13 cellular contexts compared by ENCODE assay signal in the genomic region with DNA sequence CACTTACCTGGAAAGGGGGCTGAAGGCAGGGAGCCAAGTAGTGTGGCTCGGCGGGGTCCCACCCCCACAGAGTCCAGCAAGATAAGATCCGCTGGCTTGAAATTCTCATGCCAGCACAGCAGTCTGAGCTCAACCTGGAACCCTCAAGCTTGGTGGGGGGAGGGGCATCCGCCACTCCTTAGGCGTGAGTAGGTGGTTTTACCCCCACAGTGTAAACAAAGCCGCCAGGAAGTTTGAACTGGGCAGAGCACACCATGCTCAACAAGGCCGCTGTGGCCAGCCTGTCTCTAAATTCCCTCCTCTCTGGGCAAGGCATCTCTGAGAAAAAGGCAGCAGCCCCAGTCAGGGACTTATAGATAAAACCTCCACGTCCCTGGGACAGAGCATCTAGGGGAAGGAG.
DNase-seq lines count a peak whose midpoint lies in the region; ATAC-seq and TF ChIP-seq lines count a peak whose summit lies in the region.
"Had no signal": no experiment of that assay in that cellular context is flagged by ENCODE, and none has a peak within 500 bp of the region (broad histone marks: within the 10 kb centered on the region; RNA-seq: fewer than 3 reads in every experiment).

No MANE protein-coding gene starts in this region.

- peaks cover 8 to 14% of the 10 kb centered on the region in 2 experiments; a peak in 4 of 5 replicates for H3K9me3 Mint-ChIP-seq in H9

- H3K79me1 ChIP-seq in H9 (ENCODE audit: insufficient read depth, low read depth, low read length, poor library complexity, severe bottlenecking): no peaks in the 10 kb centered on the region

- H2AK5ac ChIP-seq in H9 (ENCODE audit: insufficient read length, low read length): no peak overlapping the region

- DNase-seq in H9 (peak; percentile 50), NCI-H510A treated with DMSO at 0.1 percent for 48 hours (lab: John Stamatoyannopoulos, UW) (peak; percentile 2), iPS DF 19.7 (ENCODE audit: low read depth, low spot score) (peak; percentile 12), upper lobe of right lung (peak; percentile 69), gastrocnemius medialis (no peak), NCI-H1092 treated with DMSO at 0.1 percent for 48 hours (lab: John Stamatoyannopoulos, UW) (no peak)
- DNase-seq: GM23248, HFFc6, NCI-H187 treated with DMSO at 0.1 percent for 48 hours, NCI-H82, SHP77 treated with DMSO at 0.1 percent for 48 hours had no signal

- no peaks in the 10 kb centered on the region for H3K23me2 ChIP-seq in H9 (ENCODE audit: insufficient read length, low read depth, low read length, poor library complexity, severe bottlenecking)

- ATAC-seq in upper lobe of right lung: peak; percentile 63
- ATAC-seq in gastrocnemius medialis: no peak
- no peak for ATAC-seq in HG03354 (IDR thresholded peaks at IDR 0.05; ENCODE audit: poor library complexity, severe bottlenecking, unreplicated experiment)
- ATAC-seq: SK-N-SH treated with all-trans-retinoic acid at 6 μM for 48 hours had no signal

- in situ Hi-C loops in gastrocnemius medialis (cut with MboI; ENCODE audit: low sequenced_read_pairs in 4 of 4): no loop called here

- H3K36me3 ChIP-seq in upper lobe of right lung (no peaks in the 10 kb centered on the region), gastrocnemius medialis (no peaks in the 10 kb centered on the region)

- WGBS in H9 (ENCODE audit: extremely low coverage, insufficient read length, low lambda C conversion rate): no CpG with 5 or more reads among the region's 8 CpGs

- no peak overlapping the region for H3K18ac ChIP-seq in H9 (ENCODE audit: insufficient read length, low read depth, low read length)

- intact Hi-C loops in upper lobe of right lung (cut with DNase I): no loop called here
- intact Hi-C loops in gastrocnemius medialis (cut with DNase I; ENCODE audit: low total_unique reads): no loop called here

- H3K4me3 ChIP-seq in upper lobe of right lung (no peak overlapping the region), gastrocnemius medialis (no peak overlapping the region)
- H3K4me3 ChIP-seq: GM23248 had no signal

- no peak overlapping the region; the same call in 1 of the 2 replicates for H3K14ac ChIP-seq in H9 (ENCODE audit: insufficient read depth, low read length)

- H2BK20ac ChIP-seq in H9 (ENCODE audit: low read depth, low read length, poor library complexity, severe bottlenecking): no peak overlapping the region

- H2AFZ ChIP-seq in H9 (ENCODE audit: low read length): no peak overlapping the region
- H2AFZ ChIP-seq: GM23248 had no signal

- H3K4me3 Mint-ChIP-seq in H9: no peak overlapping the region
- H3K4me3 Mint-ChIP-seq: HFFc6 had no signal

- H3K4ac ChIP-seq in H9 (ENCODE audit: low read depth, low read length): no peak overlapping the region

- no peak overlapping the region for H3K23ac ChIP-seq in H9 (ENCODE audit: insufficient read length, low read depth, low read length)

- H3K4me1 Mint-ChIP-seq in H9: peaks cover 10 to 11% of the 10 kb centered on the region in 2 experiments; a peak in 2 of 4 replicates

- H3T11ph ChIP-seq in H9 (ENCODE audit: low read length): no peak overlapping the region

- H4K91ac ChIP-seq in H9 (ENCODE audit: insufficient read length, low read depth, low read length): no peak overlapping the region

- no peak overlapping the region for H3K27ac Mint-ChIP-seq in H9
- H3K27ac Mint-ChIP-seq: HFFc6 had no signal

- H3K36me3 Mint-ChIP-seq in H9 (ENCODE audit: insufficient read depth in 1 of 3, low read depth in 3 of 3): no peaks in the 10 kb centered on the region; a peak in 3 of 7 replicates

- no peak overlapping the region for H3K4me2 ChIP-seq in H9 (ENCODE audit: insufficient read depth, insufficient read length, low read length)

- H3K79me2 ChIP-seq in H9 (ENCODE audit: insufficient read depth, low read length): no peaks in the 10 kb centered on the region

- H2BK120ac ChIP-seq in H9 (ENCODE audit: low read depth, low read length, poor library complexity, severe bottlenecking): no peak overlapping the region

- no peak overlapping the region for H2BK15ac ChIP-seq in H9 (ENCODE audit: low read depth, low read length)

- H2BK5ac ChIP-seq in H9 (ENCODE audit: insufficient read length, low read length): no peak overlapping the region

- H3K27me3 Mint-ChIP-seq in H9 (ENCODE audit: low read depth): no peaks in the 10 kb centered on the region; the same call in 1 of the 2 replicates

- H3K9me3 ChIP-seq in H9 (ENCODE audit: control insufficient read depth, low read depth, low read length) (no peaks in the 10 kb centered on the region), upper lobe of right lung (no peaks in the 10 kb centered on the region), gastrocnemius medialis (no peaks in the 10 kb centered on the region)

- H3K4me1 ChIP-seq in H9 (ENCODE audit: insufficient read depth, low read length) (peaks cover 2% of the 10 kb centered on the region; the same call in 1 of the 2 replicates), upper lobe of right lung (no peaks in the 10 kb centered on the region), gastrocnemius medialis (no peaks in the 10 kb centered on the region)

- no peak overlapping the region for H3K56ac ChIP-seq in H9 (ENCODE audit: insufficient read length, low read depth, low read length)

- no peak overlapping the region for H4K5ac ChIP-seq in H9 (ENCODE audit: insufficient read length, low read depth, low read length)

- no peak overlapping the region for H4K8ac ChIP-seq in H9 (replicated peaks; ENCODE audit: insufficient read length, low read depth, low read length)

- H3K27me3 ChIP-seq in H9 (ENCODE audit: insufficient read depth, low read length) (no peaks in the 10 kb centered on the region), upper lobe of right lung (no peaks in the 10 kb centered on the region), gastrocnemius medialis (no peaks in the 10 kb centered on the region)

- H2BK12ac ChIP-seq in H9 (ENCODE audit: insufficient read length, low read depth, low read length): no peak overlapping the region

- TF ChIP-seq POLR2A in gastrocnemius medialis (IDR thresholded peaks at IDR 0.05): no peak

- no peak for TF ChIP-seq CTCF in H9 (conservative IDR thresholded peaks at IDR 0.05)
- no peak for TF ChIP-seq CTCF in upper lobe of right lung (IDR thresholded peaks at IDR 0.05)
- TF ChIP-seq CTCF in gastrocnemius medialis (IDR thresholded peaks at IDR 0.05 in 4 of 5, conservative IDR thresholded peaks at IDR 0.05 in 1 of 5): no peak

- no peak overlapping the region for H3K27ac ChIP-seq in H9 (ENCODE audit: insufficient read length, low read depth, low read length)
- H3K27ac ChIP-seq in upper lobe of right lung: no peak overlapping the region
- no peak overlapping the region for H3K27ac ChIP-seq in gastrocnemius medialis
- H3K27ac ChIP-seq: GM23248 had no signal

- no peaks in the 10 kb centered on the region for H4K20me1 ChIP-seq in H9 (ENCODE audit: control insufficient read depth, insufficient read depth, insufficient read length)

- H3K9ac ChIP-seq in H9 (ENCODE audit: extremely low read depth, insufficient read length, low read length): no peak overlapping the region
- H3K9ac ChIP-seq: GM23248 had no signal

Comparison
In these comparisons a context has a peak if more than half of its experiments do, and no peak if none do; other contexts are left out.
1. DNase-seq: peak in H9 (single experiment), NCI-H510A treated with DMSO at 0.1 percent for 48 hours (single experiment), iPS DF 19.7 (single experiment) and upper lobe of right lung (single experiment); none in gastrocnemius medialis (0 of 2) and NCI-H1092 treated with DMSO at 0.1 percent for 48 hours (single experiment).